ENCODE assay signal across 1 cellular context in genomic region chr6:96907498-96907897, GRCh38.
TF ChIP-seq lines count a peak whose summit lies in the region.

No MANE protein-coding gene starts in this region.

TF ChIP-seq in WTC11, 78 proteins besides CTCF, POLR2A, EP300 and RAD21 (continued from another document):
- TF ChIP-seq PRDM15 (CRISPR knock-in tag; IDR thresholded peaks at IDR 0.05) = no peak
- no peak for TF ChIP-seq NR2C2 (CRISPR knock-in tag; IDR thresholded peaks at IDR 0.05)
- no peak for TF ChIP-seq E2F5 (CRISPR knock-in tag; IDR thresholded peaks at IDR 0.05)
- no peak for TF ChIP-seq ZNF512 (CRISPR knock-in tag; IDR thresholded peaks at IDR 0.05; ENCODE audit: borderline replicate concordance)
TF ChIP-seq in WTC11: peak in this region for 0.
